ENCODE assay signal across 23 cellular contexts in the genomic region with DNA sequence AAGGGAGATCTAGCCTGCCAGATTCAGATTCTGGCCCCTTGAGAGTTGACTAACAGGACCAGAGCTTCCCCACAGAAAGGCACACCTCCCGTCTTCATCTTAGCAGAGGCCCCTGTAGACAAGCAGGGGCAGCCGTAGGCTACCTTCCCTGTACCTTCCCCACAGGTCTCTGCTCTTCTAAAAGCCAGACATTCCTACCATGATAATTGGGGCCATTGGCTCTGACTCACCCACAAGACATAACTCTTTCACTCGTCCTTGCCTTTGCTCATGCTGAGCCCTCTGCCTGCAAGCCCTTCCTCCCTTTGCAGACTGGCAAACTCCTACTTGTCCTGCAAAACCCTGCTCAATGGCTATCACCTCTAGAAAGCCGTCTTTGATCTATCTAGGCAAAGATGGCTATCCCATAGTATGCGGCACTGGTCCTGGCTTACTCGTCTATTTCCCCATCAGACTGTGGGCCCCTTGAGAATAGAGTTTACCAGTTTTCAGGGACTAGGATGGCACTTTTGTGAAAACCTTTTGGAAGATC. TPM values are rescaled to one million over a fixed set of nuclear protein-coding genes. Genes with fewer than 3 reads are reported as not detected.
DNase-seq lines count a peak whose midpoint lies in the region; ATAC-seq, FAIRE-seq and TF ChIP-seq lines count a peak whose summit lies in the region.
"Had no signal": no experiment of that assay in that cellular context is flagged by ENCODE, and none has a peak within 500 bp of the region (broad histone marks: within the 10 kb centered on the region; RNA-seq: fewer than 3 reads in every experiment).

No MANE protein-coding gene starts in this region.

- H3K9ac ChIP-seq in BLaER1 treated with 17β-estradiol and CSF1 and Interleukin-3, amounts not matched to agents 10 nM and 100 nM, result no peak overlapping the region
- no peak overlapping the region for H3K9ac ChIP-seq in smooth muscle cell (ENCODE audit: low read depth)

- no peaks in the 10 kb centered on the region for H3K36me3 ChIP-seq in BLaER1 treated with 17β-estradiol and CSF1 and Interleukin-3, amounts not matched to agents 10 nM and 100 nM
- H3K36me3 ChIP-seq in smooth muscle cell (ENCODE audit: low read depth), result no peaks in the 10 kb centered on the region

- no peaks in the 10 kb centered on the region for H3K9me3 ChIP-seq in BLaER1 treated with 17β-estradiol and CSF1 and Interleukin-3, amounts not matched to agents 10 nM and 100 nM (replicated peaks in 1 of 11)
- no peaks in the 10 kb centered on the region for H3K9me3 ChIP-seq in smooth muscle cell (replicated peaks; ENCODE audit: low read depth)

- no peak for TF ChIP-seq POLR2A in H54 (IDR thresholded peaks at IDR 0.05; ENCODE audit: low read depth, low read length)

- H4K20me1 ChIP-seq in BLaER1 treated with 17β-estradiol and CSF1 and Interleukin-3, amounts not matched to agents 10 nM and 100 nM, result no peaks in the 10 kb centered on the region; a peak in 1 of 22 replicates
- no peaks in the 10 kb centered on the region for H4K20me1 ChIP-seq in smooth muscle cell (ENCODE audit: low read depth)

- no peak overlapping the region for H3K4me3 ChIP-seq in BLaER1 treated with 17β-estradiol and CSF1 and Interleukin-3, amounts not matched to agents 10 nM and 100 nM
- no peak overlapping the region for H3K4me3 ChIP-seq in smooth muscle cell
- H3K4me3 ChIP-seq: SK-N-MC had no signal

- no peak for TF ChIP-seq CTCF in smooth muscle cell (IDR thresholded peaks at IDR 0.05; ENCODE audit: borderline replicate concordance, insufficient read depth, poor library complexity, severe bottlenecking)

- WGBS in smooth muscle cell (ENCODE audit: low lambda C conversion rate), result 50% methylated on average over 6 of the region's 6 CpGs

- peak; percentile 43 for FAIRE-seq in H54 (lab: Jason Lieb, UNC)
- FAIRE-seq: G401.6, GM12892 had no signal

- peaks cover 0 to 41% (median 33%) of the 10 kb centered on the region in 10 experiments; a peak in 15 of 20 replicates for H3K4me1 ChIP-seq in BLaER1 treated with 17β-estradiol and CSF1 and Interleukin-3, amounts not matched to agents 10 nM and 100 nM
- peaks cover 11% of the 10 kb centered on the region for H3K4me1 ChIP-seq in smooth muscle cell (ENCODE audit: low read depth)

- H3K79me2 ChIP-seq in smooth muscle cell (ENCODE audit: low read depth), result no peaks in the 10 kb centered on the region

- no peak for ATAC-seq in GM19324 (IDR thresholded peaks at IDR 0.05; ENCODE audit: low FRiP score, unreplicated experiment)
- ATAC-seq: T-cell had no signal

- H3K4me2 ChIP-seq in BLaER1 treated with 17β-estradiol and CSF1 and Interleukin-3, amounts not matched to agents 10 nM and 100 nM, result peak overlapping the region in 6 of 11 experiments; percentile 2 to 48 (median 20); a peak in 8 of 22 replicates
- H3K4me2 ChIP-seq in smooth muscle cell, result peak overlapping the region; percentile 35

- no peak overlapping the region for H2AFZ ChIP-seq in smooth muscle cell (ENCODE audit: low read depth)

- DNase-seq in H54 (ENCODE audit: insufficient read length, low spot score) (no peak), islet precursor cell (peak; percentile 97), smooth muscle cell (lab: John Stamatoyannopoulos, UW; ENCODE audit: unreplicated experiment) (no peak), NCI-H1694 (lab: John Stamatoyannopoulos, UW) (no peak), ureter (ENCODE audit: low spot score) (no peak)
- DNase-seq: CD4-positive, CD25-positive, alpha-beta regulatory T cell; DMS79; KBM-7; MM.1S; NCI-H1048; NCI-H1417 treated with DMSO at 0.1 percent for 48 hours; NCI-H1930; SHP77; T-cell had no signal

- no peaks in the 10 kb centered on the region; a peak in 1 of 22 replicates for H3K27me3 ChIP-seq in BLaER1 treated with 17β-estradiol and CSF1 and Interleukin-3, amounts not matched to agents 10 nM and 100 nM
- no peaks in the 10 kb centered on the region for H3K27me3 ChIP-seq in smooth muscle cell (ENCODE audit: low read depth)

- no peaks in the 10 kb centered on the region for H3F3A ChIP-seq in smooth muscle cell (ENCODE audit: low read depth)

- no peak overlapping the region for H3K27ac ChIP-seq in BLaER1 treated with 17β-estradiol and CSF1 and Interleukin-3, amounts not matched to agents 10 nM and 100 nM
- no peak overlapping the region for H3K27ac ChIP-seq in smooth muscle cell (ENCODE audit: low read depth)
- H3K27ac ChIP-seq: SK-N-MC had no signal

RNA-seq across cellular contexts. Expression of a gene that starts 43.8 kb away (rescaled TPM):
- total RNA-seq in smooth muscle cell (2.2 and 3.5 TPM in 2 replicates), ureter (0.42 TPM)
- 10.3 and 11.7 TPM in 2 replicates for polyA plus RNA-seq in smooth muscle cell
- total RNA-seq: CD4-positive, CD25-positive, alpha-beta regulatory T cell had no signal

RNA-seq across cellular contexts. Expression of a gene that starts 53.2 kb away (rescaled TPM):
- total RNA-seq in smooth muscle cell (not detected in 2 replicates), ureter (not detected)
- polyA plus RNA-seq in smooth muscle cell, result not detected in 2 replicates
- total RNA-seq: A172; CD4-positive, CD25-positive, alpha-beta regulatory T cell; HT1080; NCI-H460; T-cell had no signal
- polyA plus RNA-seq: AG04450; CD4-positive, CD25-positive, alpha-beta regulatory T cell had no signal
